In genomic region chr10:53370347-53370746, GRCh38 we compare ENCODE assay signal across 39 cellular contexts.
"Had no signal": no experiment of that assay in that cellular context is flagged by ENCODE, and none has a peak within 500 bp of the region (broad histone marks: within the 10 kb centered on the region; RNA-seq: fewer than 3 reads in every experiment).

No MANE protein-coding gene starts in this region.

- H3K4me3 Mint-ChIP-seq: activated naive CD4-positive, alpha-beta T cell treated with anti-CD3 and anti-CD28 coated beads for 36 hours; activated naive CD4-positive, alpha-beta T cell treated with anti-CD3 and anti-CD28 coated beads, Interleukin-2, amount 10 ng/mL, durations not matched to agents 7 days and 5 days; activated naive CD4-positive, alpha-beta T cell treated with anti-CD3 and anti-CD28 coated beads, Interleukin-2, amount 50 U/mL, for 24 hours; activated naive CD8-positive, alpha-beta T cell; activated naive CD8-positive, alpha-beta T cell treated with anti-CD3 and anti-CD28 coated beads for 36 hours; activated naive CD8-positive, alpha-beta T cell treated with anti-CD3 and anti-CD28 coated beads, Interleukin-2, amount 10 ng/mL, durations not matched to agents 7 days and 5 days; activated naive CD8-positive, alpha-beta T cell treated with anti-CD3 and anti-CD28 coated beads, Interleukin-2, amount 50 U/mL, for 24 hours; activated T-cell treated with anti-CD3 and anti-CD28 coated beads, Interleukin-2, amount 50 U/mL, for 24 hours; activated T-cell treated with anti-CD3 and anti-CD28 coated beads, Interleukin-2, amount 50 U/mL, for 4 hours; activated T-cell treated with anti-CD3 and anti-CD28 coated beads, Interleukin-2, amount 50 U/mL, for 72 hours; activated T-helper 1 cell treated with anti-CD3 and anti-CD28 coated beads, Interleukin-12 subunit alpha, Interleukin-12 subunit beta, Interleukin-2, Interleukin-4 antibody, amounts not matched to agents 30 ng/mL and 10 ng/mL and 1 ng/mL, durations not matched to agents 14 hours and 24 hours and 36 hours; activated T-helper 17 cell treated with anti-CD3 and anti-CD28 coated beads, Interleukin-2, amount 50 U/mL, for 72 hours; brain; central memory CD8-positive, alpha-beta T cell had no signal

- FAIRE-seq: astrocyte, bronchial epithelial cell had no signal

- H3K4me3 ChIP-seq: adrenal gland, ascending aorta, body of pancreas, breast epithelium, cardiac muscle cell had no signal

- H3K27ac Mint-ChIP-seq: activated naive CD4-positive, alpha-beta T cell treated with anti-CD3 and anti-CD28 coated beads for 36 hours; activated naive CD4-positive, alpha-beta T cell treated with anti-CD3 and anti-CD28 coated beads, Interleukin-2, amount 10 ng/mL, durations not matched to agents 7 days and 5 days; activated naive CD4-positive, alpha-beta T cell treated with anti-CD3 and anti-CD28 coated beads, Interleukin-2, amount 50 U/mL, for 24 hours; activated naive CD4-positive, alpha-beta T cell treated with anti-CD3 and anti-CD28 coated beads, Interleukin-2, amount 50 U/mL, for 72 hours; activated naive CD8-positive, alpha-beta T cell; activated naive CD8-positive, alpha-beta T cell treated with anti-CD3 and anti-CD28 coated beads for 36 hours; activated naive CD8-positive, alpha-beta T cell treated with anti-CD3 and anti-CD28 coated beads, Interleukin-2, amount 10 ng/mL, durations not matched to agents 7 days and 5 days; activated naive CD8-positive, alpha-beta T cell treated with anti-CD3 and anti-CD28 coated beads, Interleukin-2, amount 50 U/mL, for 24 hours; activated T-cell treated with anti-CD3 and anti-CD28 coated beads, Interleukin-2, amount 50 U/mL, for 24 hours; activated T-cell treated with anti-CD3 and anti-CD28 coated beads, Interleukin-2, amount 50 U/mL, for 72 hours; activated T-helper 1 cell treated with anti-CD3 and anti-CD28 coated beads, Interleukin-12 subunit alpha, Interleukin-12 subunit beta, Interleukin-2, Interleukin-4 antibody, amounts not matched to agents 30 ng/mL and 10 ng/mL and 1 ng/mL, durations not matched to agents 14 hours and 24 hours and 36 hours; activated T-helper 17 cell treated with anti-CD3 and anti-CD28 coated beads, Interleukin-2, amount 50 U/mL, for 72 hours; activated T-helper 2 cell treated with anti-CD3 and anti-CD28 coated beads, Interferon-gamma antibody, Interleukin-2, Interleukin-4, amounts not matched to agents 10 μg/mL and 5 μg/mL and 100 μg/mL, durations not matched to agents 14 hours and 24 hours and 36 hours; brain had no signal

- H3K27me3 ChIP-seq: adrenal gland, ascending aorta, body of pancreas, brain microvascular endothelial cell, breast epithelium, cardiac muscle cell had no signal

- DNase-seq: activated effector memory CD4-positive, alpha-beta T cell treated with anti-CD3 and anti-CD28 coated beads, Interleukin-2, amount 50 U/mL, for 16 hours; activated effector memory CD4-positive, alpha-beta T cell treated with Interleukin-2 at 50 U/mL for 16 hours; activated gamma-delta T cell; activated gamma-delta T cell treated with Interleukin-2 at 50 U/mL for 16 hours; activated naive CD4-positive, alpha-beta T cell; activated naive CD4-positive, alpha-beta T cell treated with anti-CD3 and anti-CD28 coated beads for 36 hours; activated naive CD4-positive, alpha-beta T cell treated with anti-CD3 and anti-CD28 coated beads, Interleukin-2, amount 10 ng/mL, durations not matched to agents 7 days and 5 days; activated naive CD4-positive, alpha-beta T cell treated with anti-CD3 and anti-CD28 coated beads, Interleukin-2, amount 50 U/mL, for 16 hours; activated naive CD4-positive, alpha-beta T cell treated with Interleukin-2 at 50 U/mL for 16 hours; activated naive CD8-positive, alpha-beta T cell treated with anti-CD3 and anti-CD28 coated beads for 36 hours; activated naive CD8-positive, alpha-beta T cell treated with anti-CD3 and anti-CD28 coated beads, Interleukin-2, amount 10 ng/mL, durations not matched to agents 7 days and 5 days; activated naive CD8-positive, alpha-beta T cell treated with anti-CD3 and anti-CD28 coated beads, Interleukin-2, amount 50 U/mL, for 24 hours; activated T-cell treated with anti-CD3 and anti-CD28 coated beads, Interleukin-2, amount 50 U/mL, for 1 hour; activated T-cell treated with anti-CD3 and anti-CD28 coated beads, Interleukin-2, amount 50 U/mL, for 24 hours; activated T-cell treated with anti-CD3 and anti-CD28 coated beads, Interleukin-2, amount 50 U/mL, for 4 hours; activated T-cell treated with anti-CD3 and anti-CD28 coated beads, Interleukin-2, amount 50 U/mL, for 48 hours; activated T-cell treated with anti-CD3 and anti-CD28 coated beads, Interleukin-2, amount 50 U/mL, for 72 hours; adrenal gland; amniotic stem cell; amygdala; anterior cingulate cortex; body of pancreas; brain microvascular endothelial cell; caudate nucleus; central memory CD4-positive, alpha-beta T cell; cerebellar nuclear complex had no signal

- H3K27ac ChIP-seq: adrenal gland, ascending aorta, body of pancreas, brain microvascular endothelial cell, breast epithelium, cardiac muscle cell had no signal

- H3K4me1 ChIP-seq: adrenal gland, ascending aorta, body of pancreas, breast epithelium had no signal

- ATAC-seq: activated naive CD4-positive, alpha-beta T cell treated with anti-CD3 and anti-CD28 coated beads, Interleukin-2, amount 50 U/mL, for 72 hours; activated naive CD8-positive, alpha-beta T cell treated with anti-CD3 and anti-CD28 coated beads, Interleukin-2, amount 50 U/mL, for 24 hours; activated T-cell treated with anti-CD3 and anti-CD28 coated beads, Interleukin-2, amount 50 U/mL, for 4 hours; activated T-cell treated with anti-CD3 and anti-CD28 coated beads, Interleukin-2, amount 50 U/mL, for 72 hours; activated T-helper 17 cell treated with anti-CD3 and anti-CD28 coated beads, Interleukin-2, amount 50 U/mL, for 72 hours; body of pancreas had no signal

- H3K9me3 ChIP-seq: adrenal gland, ascending aorta, body of pancreas had no signal

- H3K36me3 Mint-ChIP-seq: activated naive CD4-positive, alpha-beta T cell treated with anti-CD3 and anti-CD28 coated beads, Interleukin-2, amount 10 ng/mL, durations not matched to agents 7 days and 5 days; activated naive CD4-positive, alpha-beta T cell treated with anti-CD3 and anti-CD28 coated beads, Interleukin-2, amount 50 U/mL, for 24 hours; activated naive CD8-positive, alpha-beta T cell; activated naive CD8-positive, alpha-beta T cell treated with anti-CD3 and anti-CD28 coated beads for 36 hours; activated naive CD8-positive, alpha-beta T cell treated with anti-CD3 and anti-CD28 coated beads, Interleukin-2, amount 10 ng/mL, durations not matched to agents 7 days and 5 days; brain had no signal

- H3K4me1 Mint-ChIP-seq: activated naive CD4-positive, alpha-beta T cell treated with anti-CD3 and anti-CD28 coated beads, Interleukin-2, amount 10 ng/mL, durations not matched to agents 7 days and 5 days; activated naive CD4-positive, alpha-beta T cell treated with anti-CD3 and anti-CD28 coated beads, Interleukin-2, amount 50 U/mL, for 24 hours; activated naive CD8-positive, alpha-beta T cell treated with anti-CD3 and anti-CD28 coated beads for 36 hours; activated naive CD8-positive, alpha-beta T cell treated with anti-CD3 and anti-CD28 coated beads, Interleukin-2, amount 10 ng/mL, durations not matched to agents 7 days and 5 days; activated naive CD8-positive, alpha-beta T cell treated with anti-CD3 and anti-CD28 coated beads, Interleukin-2, amount 50 U/mL, for 24 hours; activated T-helper 17 cell treated with anti-CD3 and anti-CD28 coated beads, Interleukin-2, amount 50 U/mL, for 72 hours; brain; central memory CD8-positive, alpha-beta T cell had no signal

- H3K27me3 Mint-ChIP-seq: activated naive CD4-positive, alpha-beta T cell treated with anti-CD3 and anti-CD28 coated beads, Interleukin-2, amount 10 ng/mL, durations not matched to agents 7 days and 5 days; activated naive CD4-positive, alpha-beta T cell treated with anti-CD3 and anti-CD28 coated beads, Interleukin-2, amount 50 U/mL, for 24 hours; activated naive CD8-positive, alpha-beta T cell; activated naive CD8-positive, alpha-beta T cell treated with anti-CD3 and anti-CD28 coated beads for 36 hours; activated naive CD8-positive, alpha-beta T cell treated with anti-CD3 and anti-CD28 coated beads, Interleukin-2, amount 10 ng/mL, durations not matched to agents 7 days and 5 days; activated naive CD8-positive, alpha-beta T cell treated with anti-CD3 and anti-CD28 coated beads, Interleukin-2, amount 50 U/mL, for 24 hours; activated T-cell treated with anti-CD3 and anti-CD28 coated beads, Interleukin-2, amount 50 U/mL, for 24 hours; activated T-helper 17 cell treated with anti-CD3 and anti-CD28 coated beads, Interleukin-2, amount 50 U/mL, for 72 hours; brain; central memory CD8-positive, alpha-beta T cell had no signal

- H3K36me3 ChIP-seq: adrenal gland, ascending aorta, brain microvascular endothelial cell, breast epithelium, cardiac muscle cell had no signal
